In genomic region chr1:245306628-245307410, GRCh38 we compare ENCODE assay signal across 20 cellular contexts.
DNase-seq lines count a peak whose midpoint lies in the region; ATAC-seq and TF ChIP-seq lines count a peak whose summit lies in the region.
"Had no signal": no experiment of that assay in that cellular context is flagged by ENCODE, and none has a peak within 500 bp of the region (broad histone marks: within the 10 kb centered on the region; RNA-seq: fewer than 3 reads in every experiment).

No MANE protein-coding gene starts in this region.

- no peaks in the 10 kb centered on the region for H3K36me3 Mint-ChIP-seq in natural killer cell
- H3K36me3 Mint-ChIP-seq: activated naive CD8-positive, alpha-beta T cell treated with anti-CD3 and anti-CD28 coated beads for 36 hours had no signal

- ATAC-seq in natural killer cell, result no peak
- ATAC-seq in GM21717 (IDR thresholded peaks at IDR 0.05; ENCODE audit: unreplicated experiment), result no peak
- ATAC-seq in HG03565 (IDR thresholded peaks at IDR 0.05; ENCODE audit: unreplicated experiment), result no peak

- H3K27me3 Mint-ChIP-seq in natural killer cell (ENCODE audit: low read depth in 2 of 2), result peaks cover 0 to 5% of the 10 kb centered on the region in 2 donors

- TF ChIP-seq CTCF in VCaP (conservative IDR thresholded peaks at IDR 0.05) (no peak), natural killer cell (IDR thresholded peaks at IDR 0.05) (no peak)

- peaks cover 11% of the 10 kb centered on the region in 2 donors for H3K4me1 Mint-ChIP-seq in natural killer cell

- peak; percentile 59 for DNase-seq in DMS153 (lab: John Stamatoyannopoulos, UW)
- DNase-seq in H4 (ENCODE audit: low spot score), result peak; percentile 40
- DNase-seq in NCI-H2107 (lab: John Stamatoyannopoulos, UW), result peak; percentile 35
- no peak for DNase-seq in natural killer cell
- DNase-seq in NOMO-1 treated with DMSO at 0.1 percent for 48 hours (lab: John Stamatoyannopoulos, UW; ENCODE audit: unreplicated experiment), result no peak
- DNase-seq: activated B cell treated with CpG ODN at 0.5 μM for 24 hours; activated CD4-positive, alpha-beta T cell treated with anti-CD3 and anti-CD28 coated beads, Interleukin-2, amount 50 U/mL, for 4 hours; activated CD8-positive, alpha-beta memory T cell treated with anti-CD3 and anti-CD28 coated beads, Interleukin-2, amount 50 U/mL, for 4 hours; activated naive CD8-positive, alpha-beta T cell treated with anti-CD3 and anti-CD28 coated beads for 36 hours; GDM1; GOT3; MV-4-11; NCI-H526; T-helper 9 cell had no signal

- no peaks in the 10 kb centered on the region for H3K9me3 Mint-ChIP-seq in natural killer cell
- H3K9me3 Mint-ChIP-seq: activated naive CD8-positive, alpha-beta T cell treated with anti-CD3 and anti-CD28 coated beads for 36 hours; central memory CD8-positive, alpha-beta T cell had no signal

- H3K27ac ChIP-seq in VCaP, result peak overlapping the region; percentile 14; the same call in 1 of the 2 replicates
- H3K27ac ChIP-seq: ascending aorta had no signal

- no peak overlapping the region for H3K4me3 Mint-ChIP-seq in natural killer cell
- H3K4me3 Mint-ChIP-seq: activated B cell treated with CpG ODN at 0.5 μM for 24 hours; activated naive CD8-positive, alpha-beta T cell treated with anti-CD3 and anti-CD28 coated beads for 36 hours; central memory CD8-positive, alpha-beta T cell had no signal

- H3K27ac Mint-ChIP-seq in natural killer cell, result no peak overlapping the region
- H3K27ac Mint-ChIP-seq: activated B cell treated with CpG ODN at 0.5 μM for 24 hours; activated naive CD8-positive, alpha-beta T cell treated with anti-CD3 and anti-CD28 coated beads for 36 hours; CD14-positive monocyte had no signal

- intact Hi-C loops in natural killer cell (cut with micrococcal nuclease), result no loop called here

Comparison
In these comparisons a context has a peak if more than half of its experiments do, and no peak if none do; other contexts are left out.
1. DNase-seq: peak in DMS153 (single experiment), H4 (single experiment) and NCI-H2107 (single experiment); none in natural killer cell (single experiment) and NOMO-1 treated with DMSO at 0.1 percent for 48 hours (single experiment).